ENCODE assay signal across 23 cellular contexts in the genomic region with DNA sequence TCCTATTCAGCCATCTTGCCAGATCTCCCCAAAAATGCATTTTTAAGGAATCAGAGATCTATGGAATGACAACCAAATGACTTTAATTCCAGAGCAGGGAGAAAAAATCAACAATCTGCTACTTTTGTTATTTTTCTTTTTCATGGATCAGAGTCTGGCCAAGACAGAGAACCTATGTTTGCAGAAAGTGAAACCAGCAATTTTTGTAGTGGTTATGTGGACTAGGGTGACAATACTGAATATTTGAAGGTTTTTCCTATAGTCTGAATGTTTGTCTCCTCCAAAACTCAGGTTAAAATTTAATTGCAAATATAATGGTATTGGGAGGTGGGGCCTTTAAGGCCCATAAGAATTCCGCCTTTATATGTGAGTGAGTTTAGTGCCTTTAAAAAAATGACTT. TPM values are rescaled to one million over a fixed set of nuclear protein-coding genes. Genes with fewer than 3 reads are reported as not detected.
DNase-seq lines count a peak whose midpoint lies in the region; ATAC-seq and TF ChIP-seq lines count a peak whose summit lies in the region.
"Had no signal": no experiment of that assay in that cellular context is flagged by ENCODE, and none has a peak within 500 bp of the region (broad histone marks: within the 10 kb centered on the region; RNA-seq: fewer than 3 reads in every experiment).

No MANE protein-coding gene starts in this region.

- H3K9ac ChIP-seq in mesenchymal stem cell (ENCODE audit: low read length), result no peak overlapping the region

- CTCF ChIA-PET in activated CD8-positive, alpha-beta T cell treated with anti-CD3 and anti-CD28 coated beads for 36 hours (lab: Charles Lee), result interaction anchor here (1.7 kb wide), 1 partner anchor 8 kb away, joined by 6 read pairs; no protein-coding TSS in a partner anchor

- no peak for ATAC-seq in activated naive CD8-positive, alpha-beta T cell treated with anti-CD3 and anti-CD28 coated beads, Interleukin-2, amount 10 ng/mL, durations not matched to agents 7 days and 5 days (ENCODE audit: low read depth)
- ATAC-seq in activated naive CD8-positive, alpha-beta T cell treated with anti-CD3 and anti-CD28 coated beads, Interleukin-2, amount 50 U/mL, for 24 hours, result no peak
- ATAC-seq in activated CD8-positive, alpha-beta T cell treated with anti-CD3 and anti-CD28 coated beads for 36 hours, result no peak
- ATAC-seq in stimulated activated naive CD8-positive, alpha-beta T cell treated with anti-CD3 and anti-CD28 coated beads, Interleukin-15, amount 100 ng/mL, for 72 hours, result no peak
- ATAC-seq in stimulated activated memory B cell treated with anti-CD40 and anti-IgM and Interleukin-4, amounts not matched to agents 10 μg/mL and 1 μg/mL and 100 μg/mL, for 72 hours, result no peak
- ATAC-seq in HG03469 (IDR thresholded peaks at IDR 0.05; ENCODE audit: unreplicated experiment), result no peak
- ATAC-seq: Panc1 had no signal

- H2BK15ac ChIP-seq in mesenchymal stem cell (ENCODE audit: low read depth, poor library complexity, severe bottlenecking), result no peak overlapping the region

- H3K4ac ChIP-seq in mesenchymal stem cell (ENCODE audit: low read depth in 1 of 2, low read length in 2 of 2), result no peak overlapping the region

- peaks cover 33% of the 10 kb centered on the region for H3K4me1 Mint-ChIP-seq in activated naive CD8-positive, alpha-beta T cell treated with anti-CD3 and anti-CD28 coated beads, Interleukin-2, amount 10 ng/mL, durations not matched to agents 7 days and 5 days
- peaks cover 27% of the 10 kb centered on the region for H3K4me1 Mint-ChIP-seq in activated naive CD8-positive, alpha-beta T cell treated with anti-CD3 and anti-CD28 coated beads, Interleukin-2, amount 50 U/mL, for 24 hours
- H3K4me1 Mint-ChIP-seq in activated CD8-positive, alpha-beta T cell treated with anti-CD3 and anti-CD28 coated beads for 36 hours (ENCODE audit: low read depth), result peaks cover 33% of the 10 kb centered on the region
- H3K4me1 Mint-ChIP-seq in stimulated activated naive CD8-positive, alpha-beta T cell treated with anti-CD3 and anti-CD28 coated beads, Interleukin-15, amount 100 ng/mL, for 72 hours, result peaks cover 42% of the 10 kb centered on the region
- no peaks in the 10 kb centered on the region for H3K4me1 Mint-ChIP-seq in stimulated activated memory B cell treated with anti-CD40 and anti-IgM and Interleukin-4, amounts not matched to agents 10 μg/mL and 1 μg/mL and 100 μg/mL, for 72 hours

- no peak overlapping the region for H2BK12ac ChIP-seq in mesenchymal stem cell (ENCODE audit: low read length in 2 of 2)

- no peaks in the 10 kb centered on the region for H3K79me1 ChIP-seq in mesenchymal stem cell (replicated peaks; ENCODE audit: low read length, poor library complexity, severe bottlenecking)

- H2AFZ ChIP-seq in mesenchymal stem cell (ENCODE audit: low read depth, low read length), result no peak overlapping the region

- H2AK5ac ChIP-seq in mesenchymal stem cell (ENCODE audit: low read length, severe bottlenecking), result no peak overlapping the region

- peak overlapping the region; percentile 44 for H3K4me3 Mint-ChIP-seq in activated naive CD8-positive, alpha-beta T cell treated with anti-CD3 and anti-CD28 coated beads, Interleukin-2, amount 10 ng/mL, durations not matched to agents 7 days and 5 days
- no peak overlapping the region for H3K4me3 Mint-ChIP-seq in activated naive CD8-positive, alpha-beta T cell treated with anti-CD3 and anti-CD28 coated beads, Interleukin-2, amount 50 U/mL, for 24 hours
- H3K4me3 Mint-ChIP-seq in activated CD8-positive, alpha-beta T cell treated with anti-CD3 and anti-CD28 coated beads for 36 hours, result no peak overlapping the region
- H3K4me3 Mint-ChIP-seq in stimulated activated naive CD8-positive, alpha-beta T cell treated with anti-CD3 and anti-CD28 coated beads, Interleukin-15, amount 100 ng/mL, for 72 hours, result peak overlapping the region; percentile 17 to 27
- H3K4me3 Mint-ChIP-seq in stimulated activated memory B cell treated with anti-CD40 and anti-IgM and Interleukin-4, amounts not matched to agents 10 μg/mL and 1 μg/mL and 100 μg/mL, for 72 hours, result no peak overlapping the region

- intact Hi-C loops in activated CD8-positive, alpha-beta T cell treated with anti-CD3 and anti-CD28 coated beads for 36 hours (cut with micrococcal nuclease), result no loop called here

- H3K36me3 ChIP-seq in mesenchymal stem cell (ENCODE audit: control insufficient read depth in 1 of 2, insufficient read depth in 2 of 2, low read depth in 1 of 2, low read length in 2 of 2), result no peaks in the 10 kb centered on the region

- no peak overlapping the region for H2BK120ac ChIP-seq in mesenchymal stem cell (ENCODE audit: low read depth, low read length)

- H4K91ac ChIP-seq in mesenchymal stem cell (ENCODE audit: low read length), result no peak overlapping the region

- peaks cover 13% of the 10 kb centered on the region for H3K4me1 ChIP-seq in mesenchymal stem cell (ENCODE audit: control insufficient read depth, insufficient read depth, low read depth, low read length)

- POLR2A ChIA-PET in activated naive CD8-positive, alpha-beta T cell treated with anti-CD3 and anti-CD28 coated beads, Interleukin-2, amount 10 ng/mL, durations not matched to agents 7 days and 5 days (lab: Charles Lee), result no interaction called here
- POLR2A ChIA-PET in activated CD8-positive, alpha-beta T cell treated with anti-CD3 and anti-CD28 coated beads for 36 hours (lab: Charles Lee), result no interaction called here

- no peaks in the 10 kb centered on the region for H3K9me3 ChIP-seq in mesenchymal stem cell (ENCODE audit: control insufficient read depth, low read length)

- H3K23ac ChIP-seq in mesenchymal stem cell (ENCODE audit: low read length in 2 of 2), result no peak overlapping the region

- peak overlapping the region; percentile 0 for H4K8ac ChIP-seq in mesenchymal stem cell (ENCODE audit: low read length)

- H3K27me3 ChIP-seq in mesenchymal stem cell (ENCODE audit: control insufficient read depth in 1 of 2, insufficient read depth in 1 of 2, low read length in 2 of 2), result no peaks in the 10 kb centered on the region

- DNase-seq in activated naive CD8-positive, alpha-beta T cell treated with anti-CD3 and anti-CD28 coated beads, Interleukin-2, amount 10 ng/mL, durations not matched to agents 7 days and 5 days, result no peak
- DNase-seq in activated naive CD8-positive, alpha-beta T cell treated with anti-CD3 and anti-CD28 coated beads, Interleukin-2, amount 50 U/mL, for 24 hours, result no peak
- no peak for DNase-seq in activated CD8-positive, alpha-beta T cell treated with anti-CD3 and anti-CD28 coated beads for 36 hours
- DNase-seq in mesenchymal stem cell (no peak), NK-92 (lab: John Stamatoyannopoulos, UW; ENCODE audit: unreplicated experiment) (no peak)
- no peak for DNase-seq in stimulated activated naive CD8-positive, alpha-beta T cell treated with anti-CD3 and anti-CD28 coated beads, Interleukin-15, amount 100 ng/mL, for 72 hours
- DNase-seq: AML-193; C1 segment of cervical spinal cord; DMS53; GDM1; MM.1S; NCI-H1048; NCI-H1417 treated with DMSO at 0.1 percent for 48 hours; NCI-H187; NCI-H2107; NK-92 treated with Interleukin-12 subunit alpha and Interleukin-12 subunit beta, amount 100 ng/mL, for 24 hours had no signal

- no peak overlapping the region for H3K18ac ChIP-seq in mesenchymal stem cell (ENCODE audit: low read depth in 1 of 2, low read length in 2 of 2)

- H3K27ac Mint-ChIP-seq in activated naive CD8-positive, alpha-beta T cell treated with anti-CD3 and anti-CD28 coated beads, Interleukin-2, amount 10 ng/mL, durations not matched to agents 7 days and 5 days, result peak overlapping the region; percentile 76
- H3K27ac Mint-ChIP-seq in activated naive CD8-positive, alpha-beta T cell treated with anti-CD3 and anti-CD28 coated beads, Interleukin-2, amount 50 U/mL, for 24 hours, result no peak overlapping the region
- peak overlapping the region; percentile 27 for H3K27ac Mint-ChIP-seq in activated CD8-positive, alpha-beta T cell treated with anti-CD3 and anti-CD28 coated beads for 36 hours
- H3K27ac Mint-ChIP-seq in stimulated activated naive CD8-positive, alpha-beta T cell treated with anti-CD3 and anti-CD28 coated beads, Interleukin-15, amount 100 ng/mL, for 72 hours, result no peak overlapping the region
- no peak overlapping the region for H3K27ac Mint-ChIP-seq in stimulated activated memory B cell treated with anti-CD40 and anti-IgM and Interleukin-4, amounts not matched to agents 10 μg/mL and 1 μg/mL and 100 μg/mL, for 72 hours

- H3K14ac ChIP-seq in mesenchymal stem cell (ENCODE audit: low read length in 2 of 2), result no peak overlapping the region

- no peak overlapping the region for H3K27ac ChIP-seq in mesenchymal stem cell (ENCODE audit: low read length, poor library complexity, severe bottlenecking)

- 100% methylated on average over 1 of the region's 1 CpG for WGBS in mesenchymal stem cell

- H2BK5ac ChIP-seq in mesenchymal stem cell (ENCODE audit: low read depth, low read length, poor library complexity, severe bottlenecking), result no peak overlapping the region

- TF ChIP-seq CTCF in activated CD8-positive, alpha-beta T cell treated with anti-CD3 and anti-CD28 coated beads for 36 hours (IDR thresholded peaks at IDR 0.05), result no peak

- no peaks in the 10 kb centered on the region for H3K9me3 Mint-ChIP-seq in activated naive CD8-positive, alpha-beta T cell treated with anti-CD3 and anti-CD28 coated beads, Interleukin-2, amount 10 ng/mL, durations not matched to agents 7 days and 5 days
- no peaks in the 10 kb centered on the region for H3K9me3 Mint-ChIP-seq in activated naive CD8-positive, alpha-beta T cell treated with anti-CD3 and anti-CD28 coated beads, Interleukin-2, amount 50 U/mL, for 24 hours
- H3K9me3 Mint-ChIP-seq in activated CD8-positive, alpha-beta T cell treated with anti-CD3 and anti-CD28 coated beads for 36 hours, result peaks cover 9% of the 10 kb centered on the region
- H3K9me3 Mint-ChIP-seq in stimulated activated naive CD8-positive, alpha-beta T cell treated with anti-CD3 and anti-CD28 coated beads, Interleukin-15, amount 100 ng/mL, for 72 hours, result no peaks in the 10 kb centered on the region
- H3K9me3 Mint-ChIP-seq in stimulated activated memory B cell treated with anti-CD40 and anti-IgM and Interleukin-4, amounts not matched to agents 10 μg/mL and 1 μg/mL and 100 μg/mL, for 72 hours, result peaks cover 3% of the 10 kb centered on the region

- H3K27me3 Mint-ChIP-seq in activated naive CD8-positive, alpha-beta T cell treated with anti-CD3 and anti-CD28 coated beads, Interleukin-2, amount 10 ng/mL, durations not matched to agents 7 days and 5 days, result no peaks in the 10 kb centered on the region
- H3K27me3 Mint-ChIP-seq in activated naive CD8-positive, alpha-beta T cell treated with anti-CD3 and anti-CD28 coated beads, Interleukin-2, amount 50 U/mL, for 24 hours, result no peaks in the 10 kb centered on the region
- no peaks in the 10 kb centered on the region for H3K27me3 Mint-ChIP-seq in activated CD8-positive, alpha-beta T cell treated with anti-CD3 and anti-CD28 coated beads for 36 hours
- no peaks in the 10 kb centered on the region for H3K27me3 Mint-ChIP-seq in stimulated activated naive CD8-positive, alpha-beta T cell treated with anti-CD3 and anti-CD28 coated beads, Interleukin-15, amount 100 ng/mL, for 72 hours
- H3K27me3 Mint-ChIP-seq in stimulated activated memory B cell treated with anti-CD40 and anti-IgM and Interleukin-4, amounts not matched to agents 10 μg/mL and 1 μg/mL and 100 μg/mL, for 72 hours, result peaks cover 6% of the 10 kb centered on the region

- H3K4me3 ChIP-seq in mesenchymal stem cell (ENCODE audit: insufficient read depth in 1 of 2, low read depth in 1 of 2, low read length in 2 of 2), result no peak overlapping the region

- no peak overlapping the region for H3K4me2 ChIP-seq in mesenchymal stem cell (ENCODE audit: low read length, poor library complexity, severe bottlenecking)

- H3K36me3 Mint-ChIP-seq in activated naive CD8-positive, alpha-beta T cell treated with anti-CD3 and anti-CD28 coated beads, Interleukin-2, amount 10 ng/mL, durations not matched to agents 7 days and 5 days, result peaks cover 47% of the 10 kb centered on the region
- H3K36me3 Mint-ChIP-seq in activated naive CD8-positive, alpha-beta T cell treated with anti-CD3 and anti-CD28 coated beads, Interleukin-2, amount 50 U/mL, for 24 hours (ENCODE audit: low read depth), result peaks cover 55% of the 10 kb centered on the region
- peaks cover 48% of the 10 kb centered on the region for H3K36me3 Mint-ChIP-seq in activated CD8-positive, alpha-beta T cell treated with anti-CD3 and anti-CD28 coated beads for 36 hours (ENCODE audit: low read depth)
- H3K36me3 Mint-ChIP-seq in stimulated activated memory B cell treated with anti-CD40 and anti-IgM and Interleukin-4, amounts not matched to agents 10 μg/mL and 1 μg/mL and 100 μg/mL, for 72 hours, result no peaks in the 10 kb centered on the region

RNA-seq across cellular contexts. Expression of a gene that starts 30.9 kb away (rescaled TPM):
- 100 to 1,000 TPM; 319 to 355 TPM for total RNA-seq in activated naive CD8-positive, alpha-beta T cell treated with anti-CD3 and anti-CD28 coated beads, Interleukin-2, amount 10 ng/mL, durations not matched to agents 7 days and 5 days
- total RNA-seq in activated CD8-positive, alpha-beta T cell treated with anti-CD3 and anti-CD28 coated beads for 36 hours, result 100 to 1,000 TPM; 111 to 112 TPM
- 0.06 TPM for polyA plus RNA-seq in mesenchymal stem cell (2013, experiment 1 of 2)
- polyA plus RNA-seq in mesenchymal stem cell (2013, experiment 2 of 2), result 0.05 TPM
- total RNA-seq: A172, H4 had no signal
- polyA plus RNA-seq: AG04450 had no signal

RNA-seq across cellular contexts. Expression of a gene that starts 50.6 kb away (rescaled TPM):
- total RNA-seq in activated naive CD8-positive, alpha-beta T cell treated with anti-CD3 and anti-CD28 coated beads, Interleukin-2, amount 10 ng/mL, durations not matched to agents 7 days and 5 days, result 10 to 100 TPM; 37.8 to 38.4 TPM
- 1 to 10 TPM; 2.9 to 3.7 TPM for total RNA-seq in activated CD8-positive, alpha-beta T cell treated with anti-CD3 and anti-CD28 coated beads for 36 hours
- not detected for polyA plus RNA-seq in mesenchymal stem cell (2013, experiment 1 of 2)
- polyA plus RNA-seq in mesenchymal stem cell (2013, experiment 2 of 2), result not detected
- total RNA-seq: A172, H4, LHCN-M2 had no signal
- polyA plus RNA-seq: AG04450 had no signal

RNA-seq across cellular contexts. Expression of a gene that starts 51.3 kb away (rescaled TPM):
- 10 to 100 TPM; 19.8 to 30.6 TPM for total RNA-seq in activated naive CD8-positive, alpha-beta T cell treated with anti-CD3 and anti-CD28 coated beads, Interleukin-2, amount 10 ng/mL, durations not matched to agents 7 days and 5 days
- total RNA-seq in activated CD8-positive, alpha-beta T cell treated with anti-CD3 and anti-CD28 coated beads for 36 hours, result 10 to 100 TPM in 1 of 2 experiments, 1 to 10 TPM in 1; 6.9 to 10.8 TPM
- 0.01 TPM for polyA plus RNA-seq in mesenchymal stem cell (2013, experiment 1 of 2)
- polyA plus RNA-seq in mesenchymal stem cell (2013, experiment 2 of 2), result 0.03 TPM
- total RNA-seq: A172, LHCN-M2 had no signal

Comparison
In these comparisons a context has a peak if more than half of its experiments do, and no peak if none do; other contexts are left out.
1. H3K27ac Mint-ChIP-seq: peak in activated naive CD8-positive, alpha-beta T cell treated with anti-CD3 and anti-CD28 coated beads, Interleukin-2, amount 10 ng/mL, durations not matched to agents 7 days and 5 days (single experiment) and activated CD8-positive, alpha-beta T cell treated with anti-CD3 and anti-CD28 coated beads for 36 hours (single experiment); none in activated naive CD8-positive, alpha-beta T cell treated with anti-CD3 and anti-CD28 coated beads, Interleukin-2, amount 50 U/mL, for 24 hours (single experiment), stimulated activated naive CD8-positive, alpha-beta T cell treated with anti-CD3 and anti-CD28 coated beads, Interleukin-15, amount 100 ng/mL, for 72 hours (0 of 2) and stimulated activated memory B cell treated with anti-CD40 and anti-IgM and Interleukin-4, amounts not matched to agents 10 μg/mL and 1 μg/mL and 100 μg/mL, for 72 hours (single experiment).
2. H3K4me3 Mint-ChIP-seq: peak in activated naive CD8-positive, alpha-beta T cell treated with anti-CD3 and anti-CD28 coated beads, Interleukin-2, amount 10 ng/mL, durations not matched to agents 7 days and 5 days (single experiment) and stimulated activated naive CD8-positive, alpha-beta T cell treated with anti-CD3 and anti-CD28 coated beads, Interleukin-15, amount 100 ng/mL, for 72 hours (2 of 2); none in activated naive CD8-positive, alpha-beta T cell treated with anti-CD3 and anti-CD28 coated beads, Interleukin-2, amount 50 U/mL, for 24 hours (single experiment), activated CD8-positive, alpha-beta T cell treated with anti-CD3 and anti-CD28 coated beads for 36 hours (single experiment) and stimulated activated memory B cell treated with anti-CD40 and anti-IgM and Interleukin-4, amounts not matched to agents 10 μg/mL and 1 μg/mL and 100 μg/mL, for 72 hours (single experiment).
3. RNA of a gene that starts 50.6 kb away (total RNA-seq): 37.8 to 38.4 TPM in activated naive CD8-positive, alpha-beta T cell treated with anti-CD3 and anti-CD28 coated beads, Interleukin-2, amount 10 ng/mL, durations not matched to agents 7 days and 5 days; 2.9 to 3.7 TPM in activated CD8-positive, alpha-beta T cell treated with anti-CD3 and anti-CD28 coated beads for 36 hours; every median in the first group is over 4 times any median in the second.